ENCODE assay signal across 1 cellular context in genomic region chr2:111702119-111702808, GRCh38.
TF ChIP-seq lines count a peak whose summit lies in the region.

No MANE protein-coding gene starts in this region.

TF ChIP-seq in HepG2, 621 proteins besides CTCF, POLR2A, EP300 and RAD21 (continued from another document):
- peak; percentile 33 for TF ChIP-seq ZNF407 (CRISPR knock-in tag; IDR thresholded peaks at IDR 0.05; ENCODE audit: not compliant biosample characterization)
- 0 out of 2 replicates have a peak, but pooled peaks have one; percentile 26 for TF ChIP-seq THRA (CRISPR knock-in tag; IDR thresholded peaks at IDR 0.05; ENCODE audit: borderline replicate concordance)
- TF ChIP-seq SIX4 (CRISPR knock-in tag; IDR thresholded peaks at IDR 0.05) = no peak
- 0 out of 2 replicates have a peak, but pooled peaks have one; percentile 21 for TF ChIP-seq MXD4 (CRISPR knock-in tag; IDR thresholded peaks at IDR 0.05)
- peak; percentile 25; the same call in 1 of the 2 replicates for TF ChIP-seq PAXIP1 (CRISPR knock-in tag; conservative IDR thresholded peaks at IDR 0.05)
- TF ChIP-seq ARID4A (CRISPR knock-in tag; IDR thresholded peaks at IDR 0.05; ENCODE audit: borderline replicate concordance) = peak; percentile 33; the same call in 1 of the 2 replicates
- no peak for TF ChIP-seq TCF7 (IDR thresholded peaks at IDR 0.05; ENCODE audit: low read depth)
- 0 out of 2 replicates have a peak, but pooled peaks have one; percentile 78 for TF ChIP-seq BCL3 (CRISPR knock-in tag; IDR thresholded peaks at IDR 0.05)
- peak; percentile 81; the same call in 1 of the 2 replicates for TF ChIP-seq ZFP91 (CRISPR knock-in tag; IDR thresholded peaks at IDR 0.05; ENCODE audit: borderline replicate concordance)
- TF ChIP-seq PRPF4 (IDR thresholded peaks at IDR 0.05; ENCODE audit: low read depth, low read length, poor library complexity, severe bottlenecking) = no peak
- 0 out of 2 replicates have a peak, but pooled peaks have one; percentile 20 for TF ChIP-seq ZNF430 (CRISPR knock-in tag; IDR thresholded peaks at IDR 0.05)
- TF ChIP-seq HOMEZ (CRISPR knock-in tag; IDR thresholded peaks at IDR 0.05; ENCODE audit: low read depth) = 0 out of 2 replicates have a peak, but pooled peaks have one; percentile 41
- 0 out of 2 replicates have a peak, but pooled peaks have one; percentile 82 for TF ChIP-seq GLI4 (CRISPR knock-in tag; IDR thresholded peaks at IDR 0.05; ENCODE audit: borderline replicate concordance)
- TF ChIP-seq ZFY (CRISPR knock-in tag; IDR thresholded peaks at IDR 0.05) = peak; percentile 57; the same call in 1 of the 2 replicates
- TF ChIP-seq ZNF10 (CRISPR knock-in tag; IDR thresholded peaks at IDR 0.05; ENCODE audit: borderline replicate concordance, low read depth) = no peak
- TF ChIP-seq SOX13 (IDR thresholded peaks at IDR 0.05) = no peak
- TF ChIP-seq SOX13 (CRISPR knock-in tag; conservative IDR thresholded peaks at IDR 0.05 in 1 of 2, IDR thresholded peaks at IDR 0.05 in 1 of 2) = peak in 1 of 2 experiments; percentile 51; a peak in 2 of 4 replicates
- 0 out of 2 replicates have a peak, but pooled peaks have one; percentile 38 for TF ChIP-seq MZF1 (CRISPR knock-in tag; IDR thresholded peaks at IDR 0.05; ENCODE audit: borderline replicate concordance)
- TF ChIP-seq ZNF800 (CRISPR knock-in tag; IDR thresholded peaks at IDR 0.05) = 0 out of 2 replicates have a peak, but pooled peaks have one; percentile 45
- peak; percentile 49; the same call in 1 of the 2 replicates for TF ChIP-seq CREBL2 (CRISPR knock-in tag; IDR thresholded peaks at IDR 0.05; ENCODE audit: borderline replicate concordance)
- peak; percentile 15; the same call in 1 of the 2 replicates for TF ChIP-seq HNF4A (CRISPR knock-in tag; IDR thresholded peaks at IDR 0.05)
- no peak for TF ChIP-seq ZMYM2 (CRISPR knock-in tag; IDR thresholded peaks at IDR 0.05)
- no peak; the same call in 1 of the 2 replicates for TF ChIP-seq ELF1 (CRISPR knock-in tag; IDR thresholded peaks at IDR 0.05)
